In the genomic region with DNA sequence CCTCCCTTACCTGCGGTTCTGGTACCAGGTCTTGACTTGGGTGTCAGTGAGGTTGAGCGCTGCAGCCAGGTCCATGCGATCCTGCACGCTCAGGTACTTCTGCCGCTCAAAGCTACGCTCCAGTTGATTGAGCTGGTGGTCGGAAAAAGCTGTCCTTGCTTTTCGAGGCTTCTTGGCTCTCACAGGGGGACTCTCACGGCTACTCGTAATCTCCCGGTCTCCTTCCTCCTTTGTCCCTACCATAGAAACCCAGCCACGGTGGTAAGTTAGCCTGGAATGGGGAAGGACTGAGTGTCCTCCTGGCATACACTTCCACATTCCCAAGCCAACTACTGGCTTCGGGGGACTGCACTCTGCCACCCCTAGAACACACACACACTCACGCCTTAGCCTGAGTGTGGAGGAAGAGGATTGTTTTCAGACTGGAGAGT, we compare ENCODE assay signal across 23 cellular contexts. TPM values are rescaled to one million over a fixed set of nuclear protein-coding genes. Genes with fewer than 3 reads are reported as not detected.
"Had no signal": no experiment of that assay in that cellular context is flagged by ENCODE, and none has a peak within 500 bp of the region (broad histone marks: within the 10 kb centered on the region; RNA-seq: fewer than 3 reads in every experiment).

No MANE protein-coding gene starts in this region.

- H3K4me3 ChIP-seq: psoas muscle, spleen, upper lobe of left lung had no signal

- FAIRE-seq: astrocyte, endometrium, TTC549 had no signal

- DNase-seq: activated B cell treated with CpG ODN at 0.5 μM for 24 hours; activated CD4-positive, alpha-beta T cell treated with anti-CD3 and anti-CD28 coated beads, Interleukin-2, amount 10 ng/mL, durations not matched to agents 7 days and 5 days; activated CD8-positive, alpha-beta memory T cell treated with anti-CD3 and anti-CD28 coated beads, Interleukin-2, amount 50 U/mL, for 48 hours; esophagus squamous epithelium; hippocampal formation; kidney glomerular epithelial cell; mesendoderm; psoas muscle; spleen; stimulated activated naive CD8-positive, alpha-beta T cell treated with anti-CD3 and anti-CD28 coated beads, Interleukin-15, amount 100 ng/mL, for 72 hours; T-helper 2 cell had no signal

- H3K4me3 Mint-ChIP-seq: activated B cell treated with CpG ODN at 0.5 μM for 24 hours; activated CD4-positive, alpha-beta T cell treated with anti-CD3 and anti-CD28 coated beads, Interleukin-2, amount 10 ng/mL, durations not matched to agents 7 days and 5 days; stimulated activated naive CD8-positive, alpha-beta T cell treated with anti-CD3 and anti-CD28 coated beads, Interleukin-15, amount 100 ng/mL, for 72 hours had no signal

- H3K36me3 ChIP-seq: esophagus squamous epithelium, spleen, upper lobe of left lung had no signal

- H3K9me3 ChIP-seq: psoas muscle, upper lobe of left lung had no signal

- H3K27ac Mint-ChIP-seq: activated B cell treated with CpG ODN at 0.5 μM for 24 hours; activated CD4-positive, alpha-beta T cell treated with anti-CD3 and anti-CD28 coated beads, Interleukin-2, amount 10 ng/mL, durations not matched to agents 7 days and 5 days; nephron; stimulated activated naive CD8-positive, alpha-beta T cell treated with anti-CD3 and anti-CD28 coated beads, Interleukin-15, amount 100 ng/mL, for 72 hours had no signal

- H3K27ac ChIP-seq: esophagus squamous epithelium, psoas muscle, spleen, upper lobe of left lung had no signal

- ATAC-seq: psoas muscle, sciatic nerve had no signal

RNA-seq across cellular contexts. Expression of gene BARHL2, which starts 2.6 kb away (rescaled TPM):
- total RNA-seq: activated B cell treated with CpG ODN at 0.5 μM for 24 hours; activated CD4-positive, alpha-beta T cell treated with anti-CD3 and anti-CD28 coated beads, Interleukin-2, amount 10 ng/mL, durations not matched to agents 7 days and 5 days; astrocyte; esophagus squamous epithelium; fibroblast of villous mesenchyme; glomerular endothelial cell; liver; osteocyte; psoas muscle; sciatic nerve; spleen; temporal lobe; upper lobe of left lung had no signal
- polyA plus RNA-seq: adipose tissue, liver, psoas muscle, spleen had no signal
